8 cellular contexts compared by ENCODE assay signal in the genomic region with DNA sequence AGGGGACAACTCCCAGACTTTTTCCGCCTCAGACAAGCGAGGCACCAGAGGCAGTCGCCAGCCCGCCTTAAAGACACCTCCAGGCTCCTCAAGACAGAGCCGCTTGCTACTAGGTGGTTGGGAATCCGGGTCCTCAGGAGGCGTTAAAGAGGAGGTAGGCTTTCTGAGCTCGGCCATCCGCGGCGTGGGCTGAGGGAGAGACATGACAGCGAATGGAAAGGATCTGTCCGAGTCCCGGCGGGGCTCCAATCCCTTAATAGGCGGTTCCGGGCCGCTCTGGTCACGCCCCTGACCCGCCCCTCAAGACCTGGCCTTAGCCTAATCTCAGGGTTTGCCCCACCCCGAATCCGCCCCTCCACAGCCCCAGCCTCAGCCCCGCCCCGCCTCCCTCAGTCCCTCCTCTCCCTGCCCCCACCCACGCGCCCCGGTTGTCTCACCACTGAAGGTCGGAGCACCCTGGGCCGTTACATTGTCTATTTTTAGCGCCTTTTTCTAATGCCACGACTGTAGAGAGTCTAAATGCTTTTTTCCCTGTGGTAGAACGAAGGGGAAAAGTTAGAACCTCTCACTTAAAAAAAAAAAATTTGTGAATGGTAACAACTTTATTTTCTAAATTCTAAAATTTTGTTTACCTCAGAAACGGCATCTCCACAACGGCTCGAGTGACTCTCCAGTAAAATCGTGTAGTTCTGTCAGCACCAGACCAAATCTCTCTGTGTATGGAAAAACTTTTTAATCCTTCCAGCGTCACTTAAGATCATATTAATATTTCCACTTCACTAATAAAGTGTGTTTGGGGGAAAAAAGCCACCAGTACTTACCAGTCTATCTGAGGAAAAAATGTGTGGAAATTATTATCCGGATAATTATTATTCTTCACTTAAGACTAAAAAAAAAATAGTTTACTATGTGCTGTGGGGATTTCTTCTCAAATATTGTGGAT. TPM values are rescaled to one million over a fixed set of nuclear protein-coding genes. Genes with fewer than 3 reads are reported as not detected.
DNase-seq lines count a peak whose midpoint lies in the region; ATAC-seq, FAIRE-seq and TF ChIP-seq lines count a peak whose summit lies in the region.

Gene RAD51AP2, minus strand, starts transcription at position 229 of the 943 bp plus-strand sequence. Its CDS starts 25 bp downstream, at position 204.

- dilution Hi-C loops in mammary epithelial cell (cut with HindIII; ENCODE audit: low sequenced_read_pairs) (no loop called here), keratinocyte (cut with MboI; ENCODE audit: extremely low pct_ligation_motif_present, low sequenced_read_pairs) (no loop called here)

- peak within 1 kb of the TSS; percentile 36 for H3K9ac ChIP-seq in mammary epithelial cell (ENCODE audit: insufficient read depth, low read length)
- H3K9ac ChIP-seq in keratinocyte (ENCODE audit: control insufficient read depth, extremely low read depth, insufficient read depth, low read length): peak within 1 kb of the TSS; percentile 63

- CTCF ChIA-PET in Caco-2 (lab: Charles Lee): no interaction called here
- CTCF ChIA-PET in mammary epithelial cell (lab: Charles Lee; ENCODE audit: low non-redundant PET): no interaction called here

- TF ChIP-seq POLR2A in spleen (IDR thresholded peaks at IDR 0.05): no peak

- no peaks in the 10 kb centered on the region for H3K9me1 ChIP-seq in keratinocyte (ENCODE audit: control insufficient read depth, extremely low read depth, insufficient read depth, low read length)

- intact Hi-C loops in Caco-2 (cut with micrococcal nuclease; ENCODE audit: unreplicated experiment) (loop anchor here (1.0 kb wide), 1 partner anchor 22 kb away; the partner anchor contains the start of gene VSNL1), mammary epithelial cell (cut with micrococcal nuclease) (no loop called here), spleen (cut with DNase I; ENCODE audit: low total_unique reads) (no loop called here)

- H3K9me3 ChIP-seq in Caco-2 (no peaks in the 10 kb centered on the region; the same call in 1 of the 2 replicates), mammary epithelial cell (replicated peaks; ENCODE audit: insufficient read depth, low read length) (no peaks in the 10 kb centered on the region), keratinocyte (ENCODE audit: control insufficient read depth, low read depth, low read length) (no peaks in the 10 kb centered on the region), spleen (no peaks in the 10 kb centered on the region)

- H3K79me2 ChIP-seq in mammary epithelial cell (ENCODE audit: insufficient read depth, low read length) (no peaks in the 10 kb centered on the region), keratinocyte (ENCODE audit: control insufficient read depth, insufficient read depth, low read length) (no peaks in the 10 kb centered on the region)

- H3K36me3 Mint-ChIP-seq in Caco-2 (ENCODE audit: insufficient read depth, unreplicated experiment): peaks cover 16% of the 10 kb centered on the region

- H4K20me1 ChIP-seq in mammary epithelial cell (ENCODE audit: insufficient read depth, low read length) (no peaks in the 10 kb centered on the region), keratinocyte (ENCODE audit: control insufficient read depth, extremely low read depth, insufficient read depth, low read length) (no peaks in the 10 kb centered on the region)

- H3K9me3 Mint-ChIP-seq in Caco-2 (ENCODE audit: unreplicated experiment): no peaks in the 10 kb centered on the region

- H3K36me3 ChIP-seq in Caco-2 (ENCODE audit: control insufficient read depth, insufficient read depth, low read length): no peaks in the 10 kb centered on the region
- no peaks in the 10 kb centered on the region for H3K36me3 ChIP-seq in mammary epithelial cell (ENCODE audit: insufficient read depth, low read length)
- H3K36me3 ChIP-seq in keratinocyte (ENCODE audit: control insufficient read depth in 2 of 2, extremely low read depth in 1 of 2, insufficient read depth in 2 of 2, low read length in 2 of 2): no peaks in the 10 kb centered on the region
- H3K36me3 ChIP-seq in spleen: no peaks in the 10 kb centered on the region

- H3K27me3 ChIP-seq in Caco-2 (replicated peaks; ENCODE audit: control insufficient read depth, insufficient read depth, low read length) (no peaks in the 10 kb centered on the region), mammary epithelial cell (ENCODE audit: insufficient read depth, low read length) (no peaks in the 10 kb centered on the region), keratinocyte (ENCODE audit: control insufficient read depth, extremely low read depth, insufficient read depth, low read length) (no peaks in the 10 kb centered on the region), spleen (replicated peaks in 1 of 7) (peaks cover 0 to 29% (median 0%) of the 10 kb centered on the region in 7 donors)

- H3K4me3 Mint-ChIP-seq in Caco-2 (ENCODE audit: unreplicated experiment): peak within 1 kb of the TSS; percentile 66

- FAIRE-seq in keratinocyte (lab: Jason Lieb, UNC): peak; percentile 23

- POLR2A ChIA-PET in Caco-2 (lab: Charles Lee): no interaction called here

- H3K27ac Mint-ChIP-seq in Caco-2 (ENCODE audit: unreplicated experiment): no peak within 1 kb of the TSS

- in situ Hi-C loops in mammary epithelial cell (cut with MboI; ENCODE audit: low sequenced_read_pairs in 2 of 2): no loop called here

- no TSS peak for BruUV-seq in Caco-2 (replicated peaks; lab: Mats Ljungman, UMichigan)
- no TSS peak for BruUV-seq in mammary epithelial cell (replicated peaks; lab: Mats Ljungman, UMichigan)

- peak within 1 kb of the TSS; percentile 88 for H3K4me2 ChIP-seq in mammary epithelial cell (ENCODE audit: insufficient read depth, low read depth, low read length)
- H3K4me2 ChIP-seq in keratinocyte (ENCODE audit: control insufficient read depth, extremely low read depth, insufficient read depth, low read depth, low read length): peak within 1 kb of the TSS; percentile 57

- no peaks in the 10 kb centered on the region for H3K4me1 Mint-ChIP-seq in Caco-2 (ENCODE audit: low read depth, unreplicated experiment)

- H3K4me1 ChIP-seq in Caco-2: no peaks in the 10 kb centered on the region
- H3K4me1 ChIP-seq in mammary epithelial cell (ENCODE audit: insufficient read depth, low read length): peaks cover 7% of the 10 kb centered on the region
- no peaks in the 10 kb centered on the region for H3K4me1 ChIP-seq in keratinocyte (ENCODE audit: control insufficient read depth, extremely low read depth, insufficient read depth, low read length)
- peaks cover 0 to 11% (median 3%) of the 10 kb centered on the region in 6 donors for H3K4me1 ChIP-seq in spleen

- ATAC-seq in GM19043 (IDR thresholded peaks at IDR 0.05; ENCODE audit: low read depth, unreplicated experiment): peak; percentile 74
- peak; percentile 82 for ATAC-seq in HG03095 (IDR thresholded peaks at IDR 0.05; ENCODE audit: unreplicated experiment)

- peak; percentile 73 to 81 for DNase-seq in Caco-2
- peak; percentile 71 for DNase-seq in NCI-H748 (lab: John Stamatoyannopoulos, UW; ENCODE audit: unreplicated experiment)
- DNase-seq in mammary epithelial cell: peak; percentile 86
- no peak for DNase-seq in keratinocyte (ENCODE audit: low read depth, low spot score)
- peak; percentile 73 for DNase-seq in spleen
- no peak for DNase-seq in stimulated activated naive CD4-positive, alpha-beta T cell (lab: John Stamatoyannopoulos, UW)

- TF ChIP-seq CTCF in Caco-2 (IDR thresholded peaks at IDR 0.05; ENCODE audit: insufficient read depth in 1 of 2, low read depth in 1 of 2, low read length in 1 of 2, severe bottlenecking in 1 of 2, unreplicated experiment in 1 of 2) (no peak), mammary epithelial cell (conservative IDR thresholded peaks at IDR 0.05 in 1 of 2, IDR thresholded peaks at IDR 0.05 in 1 of 2; ENCODE audit: extremely low read depth in 1 of 2, insufficient read depth in 1 of 2, low read depth in 1 of 2, low read length in 2 of 2) (no peak), keratinocyte (optimal IDR thresholded peaks at IDR 0.05 in 1 of 3, IDR thresholded peaks at IDR 0.05 in 1 of 3, conservative IDR thresholded peaks at IDR 0.05 in 1 of 3; ENCODE audit: extremely low read depth in 1 of 3, insufficient read depth in 2 of 3, low read length in 3 of 3) (peak in 1 of 3 experiments; percentile 6), spleen (IDR thresholded peaks at IDR 0.05 in 8 of 11, conservative IDR thresholded peaks at IDR 0.05 in 3 of 11) (no peak)

- H3K27me3 Mint-ChIP-seq in Caco-2 (ENCODE audit: insufficient read depth, unreplicated experiment): peaks cover 20% of the 10 kb centered on the region

- H3K27ac ChIP-seq in mammary epithelial cell (ENCODE audit: insufficient read depth, low read depth, low read length): peak within 1 kb of the TSS; percentile 26
- no peak within 1 kb of the TSS for H3K27ac ChIP-seq in keratinocyte (ENCODE audit: control insufficient read depth, insufficient read depth, low read length)
- peak within 1 kb of the TSS in 1 of 8 donors; percentile 13 for H3K27ac ChIP-seq in spleen

- H2AFZ ChIP-seq in mammary epithelial cell (ENCODE audit: low read depth, low read length) (peak within 1 kb of the TSS; percentile 97), keratinocyte (ENCODE audit: control insufficient read depth, low read length) (peak within 1 kb of the TSS; percentile 89)

- 9% methylated on average over 17 of the region's 38 CpGs for whole genome bisulfite sequencing in mammary epithelial cell (ENCODE audit: low coverage, missing lambda C conversion rate)
- 5 to 8% (median 6%) methylated on average over 33 to 38 of the region's 38 CpGs for WGBS in spleen, 5 donors

- H3K4me3 ChIP-seq in Caco-2 (ENCODE audit: low read depth, low read length): peak within 1 kb of the TSS; percentile 39
- H3K4me3 ChIP-seq in mammary epithelial cell (replicated peaks in 1 of 3; ENCODE audit: insufficient read depth in 1 of 3, low read depth in 2 of 3, low read length in 3 of 3): peak within 1 kb of the TSS; percentile 52 to 58 (median 54)
- peak within 1 kb of the TSS; percentile 46 to 70 (median 66) for H3K4me3 ChIP-seq in keratinocyte (ENCODE audit: control insufficient read depth in 2 of 3, extremely low read depth in 1 of 3, insufficient read depth in 2 of 3, low read depth in 1 of 3, low read length in 3 of 3)
- peak within 1 kb of the TSS in 7 of 8 donors; percentile 10 to 57 (median 27) for H3K4me3 ChIP-seq in spleen

RNA-seq across cellular contexts. Expression of gene RAD51AP2, which starts in this region (rescaled TPM):
- not detected in 2 replicates for total RNA-seq in Caco-2 (2022)
- under 1 TPM; 0.17 to 0.24 TPM for total RNA-seq in mammary epithelial cell
- polyA plus RNA-seq in mammary epithelial cell: 0.02 TPM
- polyA minus RNA-seq in mammary epithelial cell: not detected
- polyA plus RNA-seq in keratinocyte: 0.01 to 0.12 TPM (median 0.12 TPM) in 3 replicates
- 0.27 TPM for polyA plus RNA-seq in keratinocyte (2011; ENCODE audit: low read depth)
- polyA plus RNA-seq in keratinocyte (2011; cell fraction: cytosol; rRNA removed): not detected in 2 replicates
- polyA plus RNA-seq in keratinocyte (2011; cell fraction: nucleus; rRNA removed): 0.23 and 0.34 TPM in 2 replicates
- polyA plus RNA-seq in keratinocyte (2012; ENCODE audit: low replicate concordance): 0.14 TPM in 1 of 2 replicates, not detected in the other
- polyA minus RNA-seq in keratinocyte: 0.03 TPM in 1 of 3 replicates, not detected in the others
- polyA minus RNA-seq in keratinocyte (2011; cell fraction: cytosol; rRNA and poly(A)+ RNA removed): not detected
- polyA minus RNA-seq in keratinocyte (2011; cell fraction: nucleus; rRNA and poly(A)+ RNA removed): 0.31 TPM in 1 of 2 replicates, not detected in the other
- not detected for total RNA-seq in spleen
- polyA plus RNA-seq in spleen: not detected

Comparison
In these comparisons a context has a peak if more than half of its experiments do, and no peak if none do; other contexts are left out.
1. Peak in DNase-seq and H3K4me3 ChIP-seq in Caco-2; RNA of the gene not detected or under 1 TPM.
2. Peak in DNase-seq, H3K4me3 ChIP-seq, H3K27ac ChIP-seq, H3K9ac ChIP-seq and H3K4me2 ChIP-seq in mammary epithelial cell; RNA of the gene not detected or under 1 TPM.
3. Peak in DNase-seq and H3K4me3 ChIP-seq in spleen; RNA of the gene not detected or under 1 TPM.